17 cellular contexts compared by ENCODE assay signal in genomic region chr4:31390849-31391248, GRCh38.
"Had no signal": no experiment of that assay in that cellular context is flagged by ENCODE, and none has a peak within 500 bp of the region (broad histone marks: within the 10 kb centered on the region; RNA-seq: fewer than 3 reads in every experiment).

No MANE protein-coding gene starts in this region.

- H3K4me3 ChIP-seq: gastroesophageal sphincter, psoas muscle, thoracic aorta, upper lobe of right lung had no signal

- H3K27ac ChIP-seq: epithelial cell of prostate, gastroesophageal sphincter, psoas muscle, thoracic aorta, upper lobe of right lung had no signal

- DNase-seq: activated CD8-positive, alpha-beta memory T cell treated with anti-CD3 and anti-CD28 coated beads for 24 hours; activated CD8-positive, alpha-beta memory T cell treated with anti-CD3 and anti-CD28 coated beads, Interleukin-2, amount 50 U/mL, for 4 hours; activated T-cell treated with anti-CD3 and anti-CD28 coated beads, Interleukin-2, amount 50 U/mL, for 24 hours; amniotic stem cell; cortex of kidney; head of caudate nucleus; hypothalamus; left cardiac atrium; occipital lobe; psoas muscle; right cardiac atrium; stimulated activated CD4-positive, alpha-beta T cell treated with anti-CD3 and anti-CD28 coated beads, Interleukin-4, amount 100 ng/mL, for 24 hours; stimulated activated naive CD4-positive, alpha-beta T cell treated with Interleukin-2 at 50 U/mL for 16 hours; upper lobe of right lung had no signal

- H3K36me3 ChIP-seq: gastroesophageal sphincter, thoracic aorta, upper lobe of right lung had no signal

- H3K27me3 ChIP-seq: gastroesophageal sphincter, upper lobe of right lung had no signal

- H3K4me1 ChIP-seq: psoas muscle, upper lobe of right lung had no signal

- H3K9me3 ChIP-seq: gastroesophageal sphincter, psoas muscle, thoracic aorta, upper lobe of right lung had no signal
